34 cellular contexts compared by ENCODE assay signal in genomic region chr18:64131314-64131713, GRCh38. TPM values are rescaled to one million over a fixed set of nuclear protein-coding genes. Genes with fewer than 3 reads are reported as not detected.
"Had no signal": no experiment of that assay in that cellular context is flagged by ENCODE, and none has a peak within 500 bp of the region (broad histone marks: within the 10 kb centered on the region; RNA-seq: fewer than 3 reads in every experiment).

No MANE protein-coding gene starts in this region.

- H3K4me1 Mint-ChIP-seq: immature natural killer cell; naive B cell; natural killer cell; nephron progenitor cell; stimulated activated memory B cell treated with anti-CD40 and anti-IgM and Interleukin-4, amounts not matched to agents 10 μg/mL and 1 μg/mL and 100 μg/mL, for 72 hours; stimulated activated naive CD8-positive, alpha-beta T cell treated with anti-CD3 and anti-CD28 coated beads, Interleukin-15, amount 100 ng/mL, for 72 hours had no signal

- H3K27me3 ChIP-seq: ovary, right atrium auricular region, right lobe of liver, tibial nerve, uterus had no signal

- H3K4me2 ChIP-seq: smooth muscle cell had no signal

- H3K9me3 Mint-ChIP-seq: naive B cell; nephron progenitor cell; stimulated activated memory B cell treated with anti-CD40 and anti-IgM and Interleukin-4, amounts not matched to agents 10 μg/mL and 1 μg/mL and 100 μg/mL, for 72 hours; stimulated activated naive CD8-positive, alpha-beta T cell treated with anti-CD3 and anti-CD28 coated beads, Interleukin-15, amount 100 ng/mL, for 72 hours; type B pancreatic cell had no signal

- H3K4me1 ChIP-seq: left ventricle myocardium inferior, right atrium auricular region, right lobe of liver, tibial nerve, uterus had no signal

- H3K27ac ChIP-seq: left ventricle myocardium inferior, ovary, right atrium auricular region, right lobe of liver, tibial nerve, uterus had no signal

- H3K4me3 ChIP-seq: left ventricle myocardium inferior, lung, ovary, right atrium auricular region, right lobe of liver, smooth muscle cell, tibial nerve, uterus had no signal

- DNase-seq: hypothalamus; immature natural killer cell; left ventricle myocardium inferior; mesendoderm; naive B cell; natural killer cell; nephron progenitor cell; ovary; right lobe of liver; stimulated activated CD4-positive, alpha-beta T cell treated with anti-CD3 and anti-CD28 coated beads, Interleukin-1b, Interleukin-23, amount 100 ng/mL, for 48 hours; stimulated activated CD4-positive, alpha-beta T cell treated with anti-CD3 and anti-CD28 coated beads, Interleukin-2, amount 100 ng/mL, for 48 hours; stimulated activated CD4-positive, alpha-beta T cell treated with anti-CD3 and anti-CD28 coated beads, Interleukin-4, amount 100 ng/mL, for 4 hours; stimulated activated CD8-positive, alpha-beta memory T cell treated with anti-CD3 and anti-CD28 coated beads, Interleukin-4, amount 100 ng/mL, for 48 hours; stimulated activated naive CD4-positive, alpha-beta T cell treated with Interleukin-2 at 50 U/mL for 16 hours; stimulated activated naive CD8-positive, alpha-beta T cell treated with anti-CD3 and anti-CD28 coated beads, Interleukin-15, amount 100 ng/mL, for 72 hours; substantia nigra; uterus had no signal

- H3K36me3 Mint-ChIP-seq: immature natural killer cell; mesothelial cell of epicardium; naive B cell; natural killer cell; stimulated activated memory B cell treated with anti-CD40 and anti-IgM and Interleukin-4, amounts not matched to agents 10 μg/mL and 1 μg/mL and 100 μg/mL, for 72 hours; type B pancreatic cell had no signal

- ATAC-seq: natural killer cell; right lobe of liver; stimulated activated memory B cell treated with anti-CD40 and anti-IgM and Interleukin-4, amounts not matched to agents 10 μg/mL and 1 μg/mL and 100 μg/mL, for 72 hours; stimulated activated naive CD8-positive, alpha-beta T cell treated with anti-CD3 and anti-CD28 coated beads, Interleukin-15, amount 100 ng/mL, for 72 hours had no signal

- H3K27ac Mint-ChIP-seq: immature natural killer cell; mesothelial cell of epicardium; naive B cell; natural killer cell; nephron progenitor cell; progenitor cell of endocrine pancreas; stimulated activated memory B cell treated with anti-CD40 and anti-IgM and Interleukin-4, amounts not matched to agents 10 μg/mL and 1 μg/mL and 100 μg/mL, for 72 hours; stimulated activated naive CD8-positive, alpha-beta T cell treated with anti-CD3 and anti-CD28 coated beads, Interleukin-15, amount 100 ng/mL, for 72 hours; type B pancreatic cell had no signal

- H3K27me3 Mint-ChIP-seq: progenitor cell of endocrine pancreas; stimulated activated naive CD8-positive, alpha-beta T cell treated with anti-CD3 and anti-CD28 coated beads, Interleukin-15, amount 100 ng/mL, for 72 hours; type B pancreatic cell had no signal

- H3K36me3 ChIP-seq: left ventricle myocardium inferior, ovary, right atrium auricular region, right lobe of liver, tibial nerve, uterus had no signal

- H3K4me3 Mint-ChIP-seq: immature natural killer cell; mesothelial cell of epicardium; naive B cell; natural killer cell; nephron progenitor cell; stimulated activated memory B cell treated with anti-CD40 and anti-IgM and Interleukin-4, amounts not matched to agents 10 μg/mL and 1 μg/mL and 100 μg/mL, for 72 hours; stimulated activated naive CD8-positive, alpha-beta T cell treated with anti-CD3 and anti-CD28 coated beads, Interleukin-15, amount 100 ng/mL, for 72 hours; type B pancreatic cell had no signal

RNA-seq across cellular contexts. Expression of gene LINC00305, which starts 17.6 kb away (rescaled TPM):
- total RNA-seq: kidney epithelial cell, left ventricle myocardium inferior, lower leg skin, lung, mesothelial cell of epicardium, mononuclear cell, natural killer cell, omental fat pad, ovary, pulmonary artery endothelial cell, renal cortical epithelial cell, right atrium auricular region, right lobe of liver, skeletal muscle tissue, smooth muscle cell, temporal lobe, tibial nerve, ureter had no signal
- polyA plus RNA-seq: immature natural killer cell had no signal
